In genomic region chr14:65999865-66000264, GRCh38 we compare ENCODE assay signal across 23 cellular contexts.
DNase-seq lines count a peak whose midpoint lies in the region; ATAC-seq, FAIRE-seq and TF ChIP-seq lines count a peak whose summit lies in the region.
"Had no signal": no experiment of that assay in that cellular context is flagged by ENCODE, and none has a peak within 500 bp of the region (broad histone marks: within the 10 kb centered on the region; RNA-seq: fewer than 3 reads in every experiment).

No MANE protein-coding gene starts in this region.

- no peak for ATAC-seq in HCT116
- no peak for ATAC-seq in HG03108 (IDR thresholded peaks at IDR 0.05; ENCODE audit: unreplicated experiment)

- H3K36me3 ChIP-seq in HCT116 (ENCODE audit: control insufficient read depth in 1 of 2, insufficient read depth in 2 of 2, low read length in 2 of 2) (no peaks in the 10 kb centered on the region), Caco-2 (ENCODE audit: control insufficient read depth, insufficient read depth, low read length) (no peaks in the 10 kb centered on the region)
- H3K36me3 ChIP-seq: BE2C, BLaER1 had no signal

- no peak for TF ChIP-seq CTCF in HCT116 (IDR thresholded peaks at IDR 0.05 in 2 of 3, conservative IDR thresholded peaks at IDR 0.05 in 1 of 3; ENCODE audit: borderline replicate concordance in 1 of 3, insufficient read depth in 1 of 3, low read depth in 2 of 3, low read length in 2 of 3)
- TF ChIP-seq CTCF in Caco-2 (IDR thresholded peaks at IDR 0.05; ENCODE audit: insufficient read depth in 1 of 2, low read depth in 1 of 2, low read length in 1 of 2, severe bottlenecking in 1 of 2, unreplicated experiment in 1 of 2) = no peak

- no peaks in the 10 kb centered on the region for H4K20me1 ChIP-seq in HCT116 (ENCODE audit: insufficient read depth)
- H4K20me1 ChIP-seq: BLaER1 had no signal

- no peak for TF ChIP-seq RAD21 in HCT116 (IDR thresholded peaks at IDR 0.05; ENCODE audit: low read depth)

- H3K9me2 ChIP-seq in HCT116 (ENCODE audit: insufficient read depth) = no peaks in the 10 kb centered on the region

- peaks cover 24% of the 10 kb centered on the region for H3K9me3 Mint-ChIP-seq in Caco-2 (ENCODE audit: unreplicated experiment)

- no peaks in the 10 kb centered on the region for H3K27me3 ChIP-seq in HCT116 (ENCODE audit: insufficient read depth, low read length)
- H3K27me3 ChIP-seq in Caco-2 (replicated peaks; ENCODE audit: control insufficient read depth, insufficient read depth, low read length) = no peaks in the 10 kb centered on the region
- H3K27me3 ChIP-seq: BE2C, BLaER1 had no signal

- H3K9me3 ChIP-seq in HCT116 (ENCODE audit: control insufficient read depth in 1 of 2, insufficient read depth in 1 of 2, low read depth in 1 of 2, low read length in 2 of 2) (peaks cover 2 to 9% of the 10 kb centered on the region in 2 experiments; a peak in 1 of 4 replicates), Caco-2 (no peaks in the 10 kb centered on the region)
- H3K9me3 ChIP-seq: BE2C had no signal

- intact Hi-C loops in HCT116 (cut with micrococcal nuclease) = no loop called here
- intact Hi-C loops in Caco-2 (cut with micrococcal nuclease; ENCODE audit: unreplicated experiment) = no loop called here

- peak; percentile 57 for FAIRE-seq in HTR-8/SVneo (lab: Jason Lieb, UNC)
- FAIRE-seq: A204.1, D721Med, G401.6, GM12891, GM19239 had no signal

- DNase-seq in HCT116 (ENCODE audit: low read depth, low spot score) (no peak), HTR-8/SVneo (ENCODE audit: insufficient read length, low spot score) (no peak), hepatic stellate cell (ENCODE audit: low spot score) (no peak), Caco-2 (no peak)
- DNase-seq: 8988T; ACHN; BE2C; C1 segment of cervical spinal cord; Calu3; CD4-positive, alpha-beta memory T cell; CD4-positive, CD25-positive, alpha-beta regulatory T cell; CD8-positive, alpha-beta memory T cell; COR-L47; DMS79 treated with DMSO at 0.1 percent for 48 hours; GF-D8 had no signal

- CTCF ChIA-PET in HCT116 (lab: Charles Lee) = no interaction called here
- CTCF ChIA-PET in Caco-2 (lab: Charles Lee) = no interaction called here

- no peak overlapping the region for H3K4me3 Mint-ChIP-seq in Caco-2 (ENCODE audit: unreplicated experiment)
- H3K4me3 Mint-ChIP-seq: CD14-positive monocyte; CD4-positive, alpha-beta memory T cell; CD4-positive, CD25-positive, alpha-beta regulatory T cell; CD8-positive, alpha-beta memory T cell had no signal

- H3K4me3 ChIP-seq in HCT116 (replicated peaks in 1 of 2; ENCODE audit: low read depth in 1 of 2, low read length in 2 of 2) = no peak overlapping the region
- no peak overlapping the region for H3K4me3 ChIP-seq in Caco-2 (ENCODE audit: low read depth, low read length)
- H3K4me3 ChIP-seq: BLaER1 had no signal

- H3K4me2 ChIP-seq in HCT116 (ENCODE audit: low read length) = no peak overlapping the region
- H3K4me2 ChIP-seq: BLaER1 had no signal

- H3K27me3 Mint-ChIP-seq in Caco-2 (ENCODE audit: insufficient read depth, unreplicated experiment) = peaks cover 5% of the 10 kb centered on the region

- no peak overlapping the region for H3K27ac ChIP-seq in HCT116 (ENCODE audit: low read depth, low read length)
- H3K27ac ChIP-seq: BLaER1 had no signal

- BruUV-seq in HCT116 (replicated peaks; lab: Mats Ljungman, UMichigan) (no TSS peak), Caco-2 (replicated peaks; lab: Mats Ljungman, UMichigan) (no TSS peak)

- POLR2A ChIA-PET in HCT116 (lab: Charles Lee) (no interaction called here), Caco-2 (lab: Charles Lee) (no interaction called here)

- no peak overlapping the region for H3K9ac ChIP-seq in HCT116 (ENCODE audit: low read length)
- H3K9ac ChIP-seq: BLaER1 had no signal

- RAD21 ChIA-PET in HCT116 (lab: Charles Lee; ENCODE audit: low non-redundant PET in 1 of 2, low total read pairs in 2 of 2, uncharacterized antibody in 2 of 2, unreplicated experiment in 2 of 2) = no interaction called here

- H3K4me1 ChIP-seq in HCT116 (ENCODE audit: control insufficient read depth in 1 of 2, insufficient read depth in 2 of 2, low read length in 2 of 2) (no peaks in the 10 kb centered on the region), Caco-2 (no peaks in the 10 kb centered on the region)
- H3K4me1 ChIP-seq: BE2C, BLaER1 had no signal

- H3K4me1 Mint-ChIP-seq in Caco-2 (ENCODE audit: low read depth, unreplicated experiment) = no peaks in the 10 kb centered on the region
- H3K4me1 Mint-ChIP-seq: CD14-positive monocyte; CD4-positive, alpha-beta memory T cell; CD4-positive, CD25-positive, alpha-beta regulatory T cell; CD8-positive, alpha-beta memory T cell had no signal

- H3K27ac Mint-ChIP-seq in Caco-2 (ENCODE audit: unreplicated experiment) = no peak overlapping the region
- H3K27ac Mint-ChIP-seq: CD14-positive monocyte; CD4-positive, alpha-beta memory T cell; CD4-positive, CD25-positive, alpha-beta regulatory T cell; CD8-positive, alpha-beta memory T cell had no signal

- no peaks in the 10 kb centered on the region for H3K79me2 ChIP-seq in HCT116 (ENCODE audit: insufficient read depth, low read length)

- H3K36me3 Mint-ChIP-seq in Caco-2 (ENCODE audit: insufficient read depth, unreplicated experiment) = no peaks in the 10 kb centered on the region
- H3K36me3 Mint-ChIP-seq: CD14-positive monocyte had no signal

- no peak overlapping the region for H2AFZ ChIP-seq in HCT116 (ENCODE audit: low read depth, low read length, poor library complexity, severe bottlenecking)

- no peak for TF ChIP-seq POLR2A in HCT116 (IDR thresholded peaks at IDR 0.05; ENCODE audit: borderline replicate concordance, extremely low read depth, insufficient read depth, insufficient read length)

TF ChIP-seq in HCT116, 20 proteins besides CTCF, POLR2A, EP300 and RAD21:
- TF ChIP-seq ATF3 (IDR thresholded peaks at IDR 0.05) (no peak), ZNF274 (IDR thresholded peaks at IDR 0.05; ENCODE audit: low read depth, low read length) (no peak), EZH2phosphoT487 (IDR thresholded peaks at IDR 0.05; ENCODE audit: borderline replicate concordance) (no peak), ZFX (IDR thresholded peaks at IDR 0.05) (no peak), CBX3 (IDR thresholded peaks at IDR 0.05; ENCODE audit: low read depth) (peak; percentile 85)
